ENCODE assay signal across 1 cellular context in the genomic region with DNA sequence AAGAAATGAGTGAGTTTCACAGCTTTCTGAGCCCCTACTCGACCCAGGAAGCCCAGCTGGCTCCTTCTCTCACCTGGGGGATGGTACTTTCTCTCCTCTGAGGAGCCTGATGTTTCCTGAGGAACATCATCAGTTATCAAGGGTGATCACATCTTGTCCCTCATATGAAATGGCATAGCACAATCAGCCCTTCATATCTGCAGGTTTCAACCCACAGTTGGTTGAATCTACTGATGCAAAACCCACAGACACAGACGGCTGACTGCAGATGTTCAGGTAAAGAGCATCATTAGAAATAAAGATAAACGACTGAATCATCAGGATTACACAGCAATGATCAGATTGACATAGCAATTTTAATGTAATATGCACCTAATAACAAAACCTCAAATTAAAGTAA.
TF ChIP-seq lines count a peak whose summit lies in the region.

No MANE protein-coding gene starts in this region.

TF ChIP-seq in WTC11, 78 proteins besides CTCF, POLR2A, EP300 and RAD21 (continued from another document):
- TF ChIP-seq, protein P1, sequence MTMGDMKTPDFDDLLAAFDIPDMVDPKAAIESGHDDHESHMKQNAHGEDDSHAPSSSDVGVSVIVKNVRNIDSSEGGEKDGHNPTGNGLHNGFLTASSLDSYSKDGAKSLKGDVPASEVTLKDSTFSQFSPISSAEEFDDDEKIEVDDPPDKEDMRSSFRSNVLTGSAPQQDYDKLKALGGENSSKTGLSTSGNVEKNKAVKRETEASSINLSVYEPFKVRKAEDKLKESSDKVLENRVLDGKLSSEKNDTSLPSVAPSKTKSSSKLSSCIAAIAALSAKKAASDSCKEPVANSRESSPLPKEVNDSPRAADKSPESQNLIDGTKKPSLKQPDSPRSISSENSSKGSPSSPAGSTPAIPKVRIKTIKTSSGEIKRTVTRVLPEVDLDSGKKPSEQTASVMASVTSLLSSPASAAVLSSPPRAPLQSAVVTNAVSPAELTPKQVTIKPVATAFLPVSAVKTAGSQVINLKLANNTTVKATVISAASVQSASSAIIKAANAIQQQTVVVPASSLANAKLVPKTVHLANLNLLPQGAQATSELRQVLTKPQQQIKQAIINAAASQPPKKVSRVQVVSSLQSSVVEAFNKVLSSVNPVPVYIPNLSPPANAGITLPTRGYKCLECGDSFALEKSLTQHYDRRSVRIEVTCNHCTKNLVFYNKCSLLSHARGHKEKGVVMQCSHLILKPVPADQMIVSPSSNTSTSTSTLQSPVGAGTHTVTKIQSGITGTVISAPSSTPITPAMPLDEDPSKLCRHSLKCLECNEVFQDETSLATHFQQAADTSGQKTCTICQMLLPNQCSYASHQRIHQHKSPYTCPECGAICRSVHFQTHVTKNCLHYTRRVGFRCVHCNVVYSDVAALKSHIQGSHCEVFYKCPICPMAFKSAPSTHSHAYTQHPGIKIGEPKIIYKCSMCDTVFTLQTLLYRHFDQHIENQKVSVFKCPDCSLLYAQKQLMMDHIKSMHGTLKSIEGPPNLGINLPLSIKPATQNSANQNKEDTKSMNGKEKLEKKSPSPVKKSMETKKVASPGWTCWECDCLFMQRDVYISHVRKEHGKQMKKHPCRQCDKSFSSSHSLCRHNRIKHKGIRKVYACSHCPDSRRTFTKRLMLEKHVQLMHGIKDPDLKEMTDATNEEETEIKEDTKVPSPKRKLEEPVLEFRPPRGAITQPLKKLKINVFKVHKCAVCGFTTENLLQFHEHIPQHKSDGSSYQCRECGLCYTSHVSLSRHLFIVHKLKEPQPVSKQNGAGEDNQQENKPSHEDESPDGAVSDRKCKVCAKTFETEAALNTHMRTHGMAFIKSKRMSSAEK (CRISPR knock-in tag; IDR thresholded peaks at IDR 0.05; ENCODE audit: borderline replicate concordance) = no peak
- TF ChIP-seq HMGA2 (CRISPR knock-in tag; IDR thresholded peaks at IDR 0.05) (no peak), KAT7 (CRISPR knock-in tag; IDR thresholded peaks at IDR 0.05; ENCODE audit: borderline replicate concordance) (no peak)
